In genomic region chr3:45536316-45536715, GRCh38 we compare ENCODE assay signal across 1 cellular context.
TF ChIP-seq lines count a peak whose summit lies in the region.

No MANE protein-coding gene starts in this region.

TF ChIP-seq in GM23338, 12 proteins besides CTCF, POLR2A, EP300 and RAD21 (continued from another document):
- TF ChIP-seq ETS1 (IDR thresholded peaks at IDR 0.05) (no peak), POLR2AphosphoS5 (IDR thresholded peaks at IDR 0.05; ENCODE audit: low read depth) (no peak)
